ENCODE assay signal across 8 cellular contexts in genomic region chr3:126983653-126984390, GRCh38. TPM values are rescaled to one million over a fixed set of nuclear protein-coding genes. Genes with fewer than 3 reads are reported as not detected.
DNase-seq lines count a peak whose midpoint lies in the region; ATAC-seq and TF ChIP-seq lines count a peak whose summit lies in the region.

No MANE protein-coding gene starts in this region.

- H4K20me1 ChIP-seq in OCI-LY3 (ENCODE audit: insufficient read depth, low read length) = peaks cover 42% of the 10 kb centered on the region

- intact Hi-C loops in spleen (cut with DNase I; ENCODE audit: low total_unique reads) = loop anchor here (5.0 kb wide), 1 partner anchor 232 kb away; no protein-coding TSS in a partner anchor

- no peak overlapping the region for H3K27ac ChIP-seq in OCI-LY3 (ENCODE audit: low read length)
- peak overlapping the region in 5 of 8 donors; percentile 0 to 97 (median 45) for H3K27ac ChIP-seq in spleen

- ATAC-seq in HG03520 (IDR thresholded peaks at IDR 0.05; ENCODE audit: unreplicated experiment) = no peak

- 1 to 20% (median 1%) methylated on average over 1 to 61 of the region's 61 CpGs for WGBS in spleen, 5 donors

- DNase-seq in NCI-H748 (lab: John Stamatoyannopoulos, UW; ENCODE audit: unreplicated experiment) = peak; percentile 45
- DNase-seq in NCI-H748 treated with DMSO at 0.1 percent for 48 hours (lab: John Stamatoyannopoulos, UW) = no peak
- peak; percentile 81 for DNase-seq in adipocyte (ENCODE audit: low read depth)
- DNase-seq in spleen = peak; percentile 89
- DNase-seq in NCI-H2081 (lab: John Stamatoyannopoulos, UW) = no peak

- H3K79me2 ChIP-seq in OCI-LY3 (ENCODE audit: low read length) = peaks cover 43% of the 10 kb centered on the region

- H3K27me3 ChIP-seq in OCI-LY3 (ENCODE audit: low read depth, low read length) (peaks cover 7% of the 10 kb centered on the region), adipocyte (replicated peaks; ENCODE audit: control insufficient read depth, insufficient read depth, low read length) (no peaks in the 10 kb centered on the region), iPS-15b (ENCODE audit: control insufficient read depth, insufficient read depth, low read length) (peaks cover 9% of the 10 kb centered on the region), spleen (replicated peaks in 1 of 7) (peaks cover 0 to 34% (median 0%) of the 10 kb centered on the region in 7 donors)

- H3K36me3 ChIP-seq in OCI-LY3 (replicated peaks; ENCODE audit: low read depth, low read length) = no peaks in the 10 kb centered on the region
- H3K36me3 ChIP-seq in adipocyte (ENCODE audit: control insufficient read depth, insufficient read depth, low read length, severe bottlenecking) = peaks cover 3% of the 10 kb centered on the region
- peaks cover 5% of the 10 kb centered on the region for H3K36me3 ChIP-seq in iPS-15b (ENCODE audit: control insufficient read depth, insufficient read depth, low read length)
- H3K36me3 ChIP-seq in spleen = peaks cover 0 to 7% (median 2%) of the 10 kb centered on the region in 6 donors

- no peaks in the 10 kb centered on the region for H3K9me3 ChIP-seq in OCI-LY3 (ENCODE audit: insufficient read depth, low read length)
- no peaks in the 10 kb centered on the region for H3K9me3 ChIP-seq in adipocyte (ENCODE audit: control insufficient read depth, low read length)
- H3K9me3 ChIP-seq in iPS-15b (ENCODE audit: control insufficient read depth, insufficient read depth, low read length) = no peaks in the 10 kb centered on the region
- no peaks in the 10 kb centered on the region for H3K9me3 ChIP-seq in spleen

- TF ChIP-seq POLR2A in spleen (IDR thresholded peaks at IDR 0.05) = no peak

- no peak overlapping the region for H2AFZ ChIP-seq in OCI-LY3 (ENCODE audit: low read depth, low read length)

- peaks cover 19% of the 10 kb centered on the region for H3K4me1 ChIP-seq in OCI-LY3 (ENCODE audit: low read length)
- H3K4me1 ChIP-seq in adipocyte (ENCODE audit: control insufficient read depth, insufficient read depth, low read length) = peaks cover 20% of the 10 kb centered on the region
- H3K4me1 ChIP-seq in iPS-15b (ENCODE audit: control insufficient read depth, insufficient read depth, low read length) = peaks cover 4% of the 10 kb centered on the region
- H3K4me1 ChIP-seq in spleen = peaks cover 15 to 68% (median 48%) of the 10 kb centered on the region in 6 donors

- H3K4me3 ChIP-seq in OCI-LY3 (ENCODE audit: low read length) (peak overlapping the region; percentile 90), adipocyte (ENCODE audit: low read length) (peak overlapping the region; percentile 83), iPS-15b (ENCODE audit: low read depth, low read length) (peak overlapping the region; percentile 52), spleen (peak overlapping the region; percentile 48 to 87 (median 62))

- H3K9ac ChIP-seq in OCI-LY3 (ENCODE audit: low read length) (peak overlapping the region; percentile 81), adipocyte (ENCODE audit: low read length) (peak overlapping the region; percentile 91), iPS-15b (ENCODE audit: low read depth, low read length) (peak overlapping the region; percentile 24)

- H3K4me2 ChIP-seq in OCI-LY3 (ENCODE audit: low read length) = peak overlapping the region; percentile 89

- TF ChIP-seq CTCF in OCI-LY3 (IDR thresholded peaks at IDR 0.05; ENCODE audit: low read depth, low read length) = no peak
- peak in 1 of 11 experiments; percentile 15 for TF ChIP-seq CTCF in spleen (IDR thresholded peaks at IDR 0.05 in 8 of 11, conservative IDR thresholded peaks at IDR 0.05 in 3 of 11)

RNA-seq across cellular contexts. Expression of gene PLXNA1, which starts 0.9 kb away (rescaled TPM):
- total RNA-seq in spleen = 10 to 100 TPM; 27.8 to 47.6 (median 41.4) TPM
- 10 to 100 TPM in 1 of 3 donors, 1 to 10 TPM in 2; 3.7 to 11.9 (median 3.8) TPM for polyA plus RNA-seq in spleen

Comparison
In these comparisons a context has a peak if more than half of its experiments do, and no peak if none do; other contexts are left out.
1. DNase-seq: peak in NCI-H748 (single experiment), adipocyte (single experiment) and spleen (single experiment); none in NCI-H748 treated with DMSO at 0.1 percent for 48 hours (single experiment) and NCI-H2081 (0 of 2).
2. H3K9ac ChIP-seq: peak in every context shown above with its lines; median percentile 91 in adipocyte; 81 in OCI-LY3; 24 in iPS-15b.
3. Peak in every context shown above with its lines, with median percentiles within 50 percentile points of each other: H3K4me3 ChIP-seq.